ENCODE assay signal across 9 cellular contexts in the genomic region with DNA sequence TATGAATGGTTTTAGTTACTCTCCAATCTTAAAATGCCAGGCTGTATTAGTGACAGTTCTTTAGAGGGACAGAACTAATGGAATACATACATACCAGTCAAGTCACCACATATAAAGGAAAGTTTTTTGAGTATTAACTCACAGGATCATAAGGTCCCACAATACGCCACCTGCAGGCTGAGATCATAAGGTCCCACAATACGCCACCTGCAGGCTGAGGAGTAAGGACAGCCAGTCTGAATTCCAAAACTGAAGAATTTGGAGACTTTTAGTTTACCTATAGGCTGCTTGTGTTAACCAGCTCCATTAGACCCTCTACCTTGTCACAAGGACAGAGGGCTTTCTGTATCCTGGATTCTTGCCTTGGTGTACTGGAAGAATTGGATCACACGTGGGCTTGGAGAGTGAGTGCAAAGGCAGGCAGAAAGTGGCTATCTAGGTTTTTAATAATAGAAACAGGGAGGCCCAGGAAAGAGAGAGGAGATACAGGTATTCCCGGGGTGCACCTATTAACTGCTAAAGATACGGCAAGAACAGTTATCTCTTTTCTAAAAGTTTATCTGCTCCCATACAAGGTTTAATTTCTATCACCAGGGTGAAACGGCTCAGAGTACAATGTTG.
DNase-seq lines count a peak whose midpoint lies in the region; ATAC-seq and TF ChIP-seq lines count a peak whose summit lies in the region.
"Had no signal": no experiment of that assay in that cellular context is flagged by ENCODE, and none has a peak within 500 bp of the region (broad histone marks: within the 10 kb centered on the region; RNA-seq: fewer than 3 reads in every experiment).

No MANE protein-coding gene starts in this region.

- no peaks in the 10 kb centered on the region for H3K4me1 Mint-ChIP-seq in activated T-helper 2 cell treated with anti-CD3 and anti-CD28 coated beads, Interferon-gamma antibody, Interleukin-2, Interleukin-4, amounts not matched to agents 10 μg/mL and 5 μg/mL and 100 μg/mL, durations not matched to agents 14 hours and 24 hours and 36 hours (ENCODE audit: low read depth)

- intact Hi-C loops in A673 (cut with micrococcal nuclease; ENCODE audit: unreplicated experiment), result loop anchor here (1.0 to 10.0 kb wide), 2 partner anchors 127 to 376 kb away; no protein-coding TSS in a partner anchor
- intact Hi-C loops in activated T-helper 2 cell treated with anti-CD3 and anti-CD28 coated beads, Interferon-gamma antibody, Interleukin-2, Interleukin-4, amounts not matched to agents 10 μg/mL and 5 μg/mL and 100 μg/mL, durations not matched to agents 14 hours and 24 hours and 36 hours (cut with micrococcal nuclease), result no loop called here

- H3K9me3 ChIP-seq in A673 (ENCODE audit: low read depth, low read length, poor library complexity, severe bottlenecking), result no peaks in the 10 kb centered on the region

- no peaks in the 10 kb centered on the region for H3K36me3 ChIP-seq in A673 (ENCODE audit: insufficient read depth, low read length, poor library complexity, severe bottlenecking)

- no peaks in the 10 kb centered on the region for H3K27me3 Mint-ChIP-seq in activated T-helper 2 cell treated with anti-CD3 and anti-CD28 coated beads, Interferon-gamma antibody, Interleukin-2, Interleukin-4, amounts not matched to agents 10 μg/mL and 5 μg/mL and 100 μg/mL, durations not matched to agents 14 hours and 24 hours and 36 hours (ENCODE audit: low read depth)
- H3K27me3 Mint-ChIP-seq: dendritic cell treated with granulocyte-macrophage colony-stimulating factor and Interleukin-4, amounts not matched to agents 40 ng/mL and 50 ng/mL, for 4 days had no signal

- ATAC-seq in GM18517 (IDR thresholded peaks at IDR 0.05; ENCODE audit: unreplicated experiment), result peak; percentile 66
- peak; percentile 82 for ATAC-seq in HG02981 (IDR thresholded peaks at IDR 0.05; ENCODE audit: unreplicated experiment)

- no peaks in the 10 kb centered on the region for H3K9me3 Mint-ChIP-seq in activated T-helper 2 cell treated with anti-CD3 and anti-CD28 coated beads, Interferon-gamma antibody, Interleukin-2, Interleukin-4, amounts not matched to agents 10 μg/mL and 5 μg/mL and 100 μg/mL, durations not matched to agents 14 hours and 24 hours and 36 hours
- H3K9me3 Mint-ChIP-seq: dendritic cell treated with granulocyte-macrophage colony-stimulating factor and Interleukin-4, amounts not matched to agents 40 ng/mL and 50 ng/mL, for 4 days had no signal

- H3K27me3 ChIP-seq in A673 (replicated peaks; ENCODE audit: insufficient read depth, low read depth, low read length, poor library complexity), result peaks cover 3% of the 10 kb centered on the region

- H3K4me1 ChIP-seq in A673 (ENCODE audit: insufficient read depth, low read length, poor library complexity, severe bottlenecking), result no peaks in the 10 kb centered on the region

- H3K4me3 Mint-ChIP-seq in activated T-helper 2 cell treated with anti-CD3 and anti-CD28 coated beads, Interferon-gamma antibody, Interleukin-2, Interleukin-4, amounts not matched to agents 10 μg/mL and 5 μg/mL and 100 μg/mL, durations not matched to agents 14 hours and 24 hours and 36 hours (ENCODE audit: low read depth), result no peak overlapping the region
- H3K4me3 Mint-ChIP-seq: dendritic cell treated with granulocyte-macrophage colony-stimulating factor and Interleukin-4, amounts not matched to agents 40 ng/mL and 50 ng/mL, for 4 days had no signal

- no peaks in the 10 kb centered on the region for H3K36me3 Mint-ChIP-seq in activated T-helper 2 cell treated with anti-CD3 and anti-CD28 coated beads, Interferon-gamma antibody, Interleukin-2, Interleukin-4, amounts not matched to agents 10 μg/mL and 5 μg/mL and 100 μg/mL, durations not matched to agents 14 hours and 24 hours and 36 hours (ENCODE audit: low read depth)

- CTCF ChIA-PET in A673 (lab: Charles Lee), result no interaction called here

- POLR2A ChIA-PET in A673 (lab: Charles Lee; ENCODE audit: low non-redundant PET), result no interaction called here

- H3K4me3 ChIP-seq in A673 (ENCODE audit: low read depth, low read length, poor library complexity, severe bottlenecking), result no peak overlapping the region
- no peak overlapping the region for H3K4me3 ChIP-seq in fibroblast of villous mesenchyme (ENCODE audit: low read depth, low read length)

- TF ChIP-seq CTCF in A673 (conservative IDR thresholded peaks at IDR 0.05; ENCODE audit: low read depth, low read length) (peak; percentile 97), fibroblast of villous mesenchyme (IDR thresholded peaks at IDR 0.05; ENCODE audit: insufficient read depth, low read depth, low read length) (peak; percentile 55)

- no peak overlapping the region for H3K27ac Mint-ChIP-seq in activated T-helper 2 cell treated with anti-CD3 and anti-CD28 coated beads, Interferon-gamma antibody, Interleukin-2, Interleukin-4, amounts not matched to agents 10 μg/mL and 5 μg/mL and 100 μg/mL, durations not matched to agents 14 hours and 24 hours and 36 hours
- H3K27ac Mint-ChIP-seq: dendritic cell treated with granulocyte-macrophage colony-stimulating factor and Interleukin-4, amounts not matched to agents 40 ng/mL and 50 ng/mL, for 4 days had no signal

- no TSS peak for BruUV-seq in A673 (replicated peaks; lab: Mats Ljungman, UMichigan)

- DNase-seq in A673 (ENCODE audit: low spot score), result peak; percentile 68
- DNase-seq in NOMO-1 treated with dmso at 0.1 percent for 144 hours (lab: John Stamatoyannopoulos, UW; ENCODE audit: unreplicated experiment), result peak; percentile 38
- DNase-seq in fibroblast of villous mesenchyme (ENCODE audit: low read depth), result peak; percentile 8
- no peak for DNase-seq in activated T-helper 2 cell treated with anti-CD3 and anti-CD28 coated beads, Interferon-gamma antibody, Interleukin-2, Interleukin-4, amounts not matched to agents 10 μg/mL and 5 μg/mL and 100 μg/mL, durations not matched to agents 14 hours and 24 hours and 36 hours (ENCODE audit: low spot score)
- no peak for DNase-seq in NCI-H1436 treated with DMSO at 0.1 percent for 48 hours (lab: John Stamatoyannopoulos, UW)
- DNase-seq in retina, result no peak

- H3K27ac ChIP-seq in A673 (ENCODE audit: low read depth, low read length, poor library complexity, severe bottlenecking), result no peak overlapping the region

Comparison
In these comparisons a context has a peak if more than half of its experiments do, and no peak if none do; other contexts are left out.
1. DNase-seq: peak in A673 (single experiment), NOMO-1 treated with dmso at 0.1 percent for 144 hours (single experiment) and fibroblast of villous mesenchyme (single experiment); none in activated T-helper 2 cell treated with anti-CD3 and anti-CD28 coated beads, Interferon-gamma antibody, Interleukin-2, Interleukin-4, amounts not matched to agents 10 μg/mL and 5 μg/mL and 100 μg/mL, durations not matched to agents 14 hours and 24 hours and 36 hours (single experiment), NCI-H1436 treated with DMSO at 0.1 percent for 48 hours (single experiment) and retina (single experiment).